Comparison of ENCODE assay signal across 8 cellular contexts in genomic region chr20:51563597-51564332, GRCh38. TPM values are rescaled to one million over a fixed set of nuclear protein-coding genes. Genes with fewer than 3 reads are reported as not detected.
A peak's percentile ranks its signal among the peaks of the same experiment; 100 is the strongest.
DNase-seq lines count a peak whose midpoint lies in the region; ATAC-seq and TF ChIP-seq lines count a peak whose summit lies in the region.

No MANE protein-coding gene starts in this region.

- POLR2A ChIA-PET in WTC11 (lab: Charles Lee), result interaction anchor here (1.4 kb wide), 1 partner anchor 10 kb away, joined by 3 read pairs; no protein-coding TSS in a partner anchor

- H3K9me3 ChIP-seq in gastroesophageal sphincter, result no peaks in the 10 kb centered on the region

- CTCF ChIA-PET in WTC11 (lab: Charles Lee), result interaction anchor here (1.2 to 2.8 kb wide), 16 partner anchors 11 to 582 kb away, joined by 3 to 39 read pairs (median 8); partner anchors contain the start of gene NFATC2

- H3K4me3 ChIP-seq in gastroesophageal sphincter, result peak overlapping the region in 1 of 2 donors; percentile 66

- peak; percentile 77 for ATAC-seq in WTC11
- ATAC-seq in gastroesophageal sphincter, result peak; percentile 36
- peak; percentile 33 for ATAC-seq in omental fat pad (ENCODE audit: low FRiP score)
- ATAC-seq in HG03460 (IDR thresholded peaks at IDR 0.05; ENCODE audit: unreplicated experiment), result no peak
- ATAC-seq in GM18505 (IDR thresholded peaks at IDR 0.05; ENCODE audit: unreplicated experiment), result no peak

- H3K27me3 Mint-ChIP-seq in HFFc6 (ENCODE audit: insufficient read depth) (peaks cover 10% of the 10 kb centered on the region), WTC11 (ENCODE audit: low read depth) (peaks cover 59% of the 10 kb centered on the region)

- H3K36me3 Mint-ChIP-seq in HFFc6 (ENCODE audit: low read depth), result no peaks in the 10 kb centered on the region
- H3K36me3 Mint-ChIP-seq in WTC11, result no peaks in the 10 kb centered on the region

- TF ChIP-seq CTCF in HFFc6 (IDR thresholded peaks at IDR 0.05), result peak; percentile 51
- no peak for TF ChIP-seq CTCF in WTC11 (IDR thresholded peaks at IDR 0.05)
- TF ChIP-seq CTCF in gastroesophageal sphincter (IDR thresholded peaks at IDR 0.05), result peak in 1 of 4 experiments; percentile 6
- no peak for TF ChIP-seq CTCF in omental fat pad (IDR thresholded peaks at IDR 0.05)

- H3K4me3 Mint-ChIP-seq in HFFc6 (peak overlapping the region; percentile 93), WTC11 (peak overlapping the region; percentile 77)

- DNase-seq in AG08395 (ENCODE audit: low spot score), result peak; percentile 66
- peak; percentile 84 for DNase-seq in HFFc6
- DNase-seq in WTC11 (ENCODE audit: low spot score), result peak; percentile 73
- peak; percentile 38 for DNase-seq in omental fat pad (ENCODE audit: low spot score)
- DNase-seq in T-helper 1 cell, result no peak

- 3 to 9% methylated on average over 5 to 9 of the region's 15 CpGs for WGBS in gastroesophageal sphincter (ENCODE audit: low coverage in 1 of 2), 2 donors

- H3K9me3 Mint-ChIP-seq in HFFc6 (peaks cover 9% of the 10 kb centered on the region), WTC11 (peaks cover 6% of the 10 kb centered on the region)

- H3K36me3 ChIP-seq in gastroesophageal sphincter, result no peaks in the 10 kb centered on the region

- no peaks in the 10 kb centered on the region for H3K27me3 ChIP-seq in gastroesophageal sphincter

- TF ChIP-seq POLR2A in gastroesophageal sphincter (IDR thresholded peaks at IDR 0.05), result no peak
- no peak for TF ChIP-seq POLR2A in GM18505 (IDR thresholded peaks at IDR 0.05; ENCODE audit: borderline replicate concordance, extremely low read depth, insufficient read depth, insufficient read length)

- H3K27ac ChIP-seq in gastroesophageal sphincter, result peak overlapping the region; percentile 62 to 96 (median 92)

- H3K4me1 ChIP-seq in gastroesophageal sphincter, result peaks cover 0 to 71% (median 37%) of the 10 kb centered on the region in 3 donors

- TF ChIP-seq EP300 in gastroesophageal sphincter (IDR thresholded peaks at IDR 0.05), result no peak

- peaks cover 53% of the 10 kb centered on the region for H3K4me1 Mint-ChIP-seq in HFFc6 (ENCODE audit: low read depth)
- H3K4me1 Mint-ChIP-seq in WTC11, result peaks cover 25% of the 10 kb centered on the region

- peak overlapping the region; percentile 100 for H3K27ac Mint-ChIP-seq in HFFc6
- H3K27ac Mint-ChIP-seq in WTC11, result no peak overlapping the region

TF ChIP-seq in WTC11, 78 proteins besides CTCF, POLR2A, EP300 and RAD21:
- no peak for TF ChIP-seq ZNF138 (CRISPR knock-in tag; conservative IDR thresholded peaks at IDR 0.05)
- no peak for TF ChIP-seq ARID4B (CRISPR knock-in tag; IDR thresholded peaks at IDR 0.05; ENCODE audit: borderline replicate concordance)
- TF ChIP-seq, protein P1, sequence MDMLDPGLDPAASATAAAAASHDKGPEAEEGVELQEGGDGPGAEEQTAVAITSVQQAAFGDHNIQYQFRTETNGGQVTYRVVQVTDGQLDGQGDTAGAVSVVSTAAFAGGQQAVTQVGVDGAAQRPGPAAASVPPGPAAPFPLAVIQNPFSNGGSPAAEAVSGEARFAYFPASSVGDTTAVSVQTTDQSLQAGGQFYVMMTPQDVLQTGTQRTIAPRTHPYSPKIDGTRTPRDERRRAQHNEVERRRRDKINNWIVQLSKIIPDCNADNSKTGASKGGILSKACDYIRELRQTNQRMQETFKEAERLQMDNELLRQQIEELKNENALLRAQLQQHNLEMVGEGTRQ (CRISPR knock-in tag; IDR thresholded peaks at IDR 0.05), result no peak
- no peak for TF ChIP-seq ZNF423 (CRISPR knock-in tag; IDR thresholded peaks at IDR 0.05)
- TF ChIP-seq PRDM15 (CRISPR knock-in tag; IDR thresholded peaks at IDR 0.05), result no peak
- TF ChIP-seq, protein P2, sequence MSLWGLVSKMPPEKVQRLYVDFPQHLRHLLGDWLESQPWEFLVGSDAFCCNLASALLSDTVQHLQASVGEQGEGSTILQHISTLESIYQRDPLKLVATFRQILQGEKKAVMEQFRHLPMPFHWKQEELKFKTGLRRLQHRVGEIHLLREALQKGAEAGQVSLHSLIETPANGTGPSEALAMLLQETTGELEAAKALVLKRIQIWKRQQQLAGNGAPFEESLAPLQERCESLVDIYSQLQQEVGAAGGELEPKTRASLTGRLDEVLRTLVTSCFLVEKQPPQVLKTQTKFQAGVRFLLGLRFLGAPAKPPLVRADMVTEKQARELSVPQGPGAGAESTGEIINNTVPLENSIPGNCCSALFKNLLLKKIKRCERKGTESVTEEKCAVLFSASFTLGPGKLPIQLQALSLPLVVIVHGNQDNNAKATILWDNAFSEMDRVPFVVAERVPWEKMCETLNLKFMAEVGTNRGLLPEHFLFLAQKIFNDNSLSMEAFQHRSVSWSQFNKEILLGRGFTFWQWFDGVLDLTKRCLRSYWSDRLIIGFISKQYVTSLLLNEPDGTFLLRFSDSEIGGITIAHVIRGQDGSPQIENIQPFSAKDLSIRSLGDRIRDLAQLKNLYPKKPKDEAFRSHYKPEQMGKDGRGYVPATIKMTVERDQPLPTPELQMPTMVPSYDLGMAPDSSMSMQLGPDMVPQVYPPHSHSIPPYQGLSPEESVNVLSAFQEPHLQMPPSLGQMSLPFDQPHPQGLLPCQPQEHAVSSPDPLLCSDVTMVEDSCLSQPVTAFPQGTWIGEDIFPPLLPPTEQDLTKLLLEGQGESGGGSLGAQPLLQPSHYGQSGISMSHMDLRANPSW (CRISPR knock-in tag; conservative IDR thresholded peaks at IDR 0.05; ENCODE audit: low read depth), result no peak
- no peak for TF ChIP-seq TCF7 (CRISPR knock-in tag; IDR thresholded peaks at IDR 0.05; ENCODE audit: low read depth)
- no peak for TF ChIP-seq SP1 (CRISPR knock-in tag; conservative IDR thresholded peaks at IDR 0.05)
- TF ChIP-seq TEAD4 (CRISPR knock-in tag; IDR thresholded peaks at IDR 0.05), result no peak

RNA-seq across cellular contexts. Expression of gene NFATC2, which starts 21.2 kb away (rescaled TPM):
- total RNA-seq in HFFc6 (2021; fragmentation: NEBNext Ultra II Directional; extraction: Animal tissue kit (Norgen Biotek cat#: 25700)), result 1 to 10 TPM in 1 of 6 experiments, under 1 TPM in 5; 0.50 to 1.1 (median 0.84) TPM
- total RNA-seq in WTC11 (2021), result 1.7 to 3.0 TPM (median 2.3 TPM) in 3 replicates
- total RNA-seq in gastroesophageal sphincter, result 10 to 100 TPM in 2 of 4 donors, 1 to 10 TPM in 2; 4.4 to 20.2 (median 9.0) TPM
- total RNA-seq in omental fat pad, result 10 to 100 TPM in 2 of 4 donors, 1 to 10 TPM in 2; 4.1 to 51.5 (median 8.7) TPM

Comparison
In these comparisons a context has a peak if more than half of its experiments do, and no peak if none do; other contexts are left out.
1. DNase-seq: peak in AG08395 (single experiment), HFFc6 (single experiment), WTC11 (single experiment) and omental fat pad (single experiment); none in T-helper 1 cell (0 of 5).
2. ATAC-seq: peak in WTC11 (single experiment), gastroesophageal sphincter (single experiment) and omental fat pad (single experiment); none in HG03460 (single experiment) and GM18505 (single experiment).